19 cellular contexts compared by ENCODE assay signal in the genomic region with DNA sequence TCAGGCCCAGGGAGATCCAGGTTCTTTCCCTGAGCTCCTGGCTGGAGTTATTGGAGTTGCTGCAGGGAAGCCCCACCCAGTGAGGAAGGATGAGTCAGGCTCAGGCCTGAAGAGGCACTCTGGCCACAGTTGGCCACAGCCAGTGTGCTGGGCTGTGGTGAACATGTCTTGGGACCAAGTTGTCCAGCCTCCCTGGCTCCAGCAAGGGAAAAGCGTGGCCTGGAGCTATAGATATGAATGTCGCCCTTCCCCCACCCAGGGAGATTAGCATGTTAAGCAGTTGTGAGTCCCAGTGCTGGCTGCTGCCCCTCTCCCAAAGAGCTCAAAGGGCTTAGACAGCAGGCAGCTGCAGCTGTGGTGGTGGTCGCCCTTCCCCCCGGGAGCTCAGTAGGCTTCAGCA.
"Had no signal": no experiment of that assay in that cellular context is flagged by ENCODE, and none has a peak within 500 bp of the region (broad histone marks: within the 10 kb centered on the region; RNA-seq: fewer than 3 reads in every experiment).

No MANE protein-coding gene starts in this region.

- H3K9me3 ChIP-seq: ascending aorta, colonic mucosa, lower lobe of right lung, prostate gland, uterus had no signal

- ATAC-seq: activated T-helper 17 cell treated with anti-CD3 and anti-CD28 coated beads, Interleukin-2, amount 50 U/mL, for 72 hours; left colon; lower lobe of right lung; right cardiac atrium had no signal

- H3K36me3 ChIP-seq: ascending aorta, colonic mucosa, lower lobe of right lung, prostate gland, tibial nerve, uterus had no signal

- H3K4me1 ChIP-seq: ascending aorta, colonic mucosa, lower lobe of right lung, prostate gland, tibial nerve, uterus had no signal

- H3K4me3 ChIP-seq: ascending aorta, colonic mucosa, lower lobe of right lung, prostate gland, skin epidermis, tibial nerve, uterus had no signal

- H3K27me3 ChIP-seq: ascending aorta, colonic mucosa, tibial nerve, uterus had no signal

- DNase-seq: activated CD4-positive, alpha-beta T cell treated with anti-CD3 and anti-CD28 coated beads, Interleukin-2, amount 50 U/mL, for 48 hours; activated naive CD4-positive, alpha-beta T cell treated with Interleukin-2 at 50 U/mL for 16 hours; colonic mucosa; foreskin melanocyte; head of caudate nucleus; immature natural killer cell; left colon; lower lobe of right lung; right cardiac atrium; stimulated activated CD4-positive, alpha-beta T cell treated with anti-CD3 and anti-CD28 coated beads, Interleukin-15, amount 100 ng/mL, for 24 hours; stimulated activated CD4-positive, alpha-beta T cell treated with anti-CD3 and anti-CD28 coated beads, Interleukin-4, amount 100 ng/mL, for 24 hours; stimulated activated naive CD4-positive, alpha-beta T cell treated with Interleukin-2 at 50 U/mL for 16 hours; substantia nigra; uterus had no signal
